8 cellular contexts compared by ENCODE assay signal in genomic region chr9:6049798-6050197, GRCh38. TPM values are rescaled to one million over a fixed set of nuclear protein-coding genes. Genes with fewer than 3 reads are reported as not detected.
DNase-seq lines count a peak whose midpoint lies in the region; ATAC-seq lines count a peak whose summit lies in the region.

No MANE protein-coding gene starts in this region.

- ATAC-seq in HG02938 (IDR thresholded peaks at IDR 0.05; ENCODE audit: unreplicated experiment) (peak; percentile 48), HG03280 (IDR thresholded peaks at IDR 0.05; ENCODE audit: unreplicated experiment) (no peak)

- DNase-seq in activated T-cell treated with anti-CD3 and anti-CD28 coated beads, Interleukin-2, amount 50 U/mL, for 48 hours: peak; percentile 48 to 56
- no peak for DNase-seq in activated T-cell treated with anti-CD3 and anti-CD28 coated beads, Interleukin-2, amount 50 U/mL, for 1 hour
- DNase-seq in UCSD-AML1 (lab: John Stamatoyannopoulos, UW; ENCODE audit: unreplicated experiment) (peak; percentile 48), iris pigment epithelial cell (ENCODE audit: low read depth) (peak; percentile 21), occipital lobe (lab: John Stamatoyannopoulos, UW) (no peak), kidney glomerular epithelial cell (lab: John Stamatoyannopoulos, UW) (no peak)

RNA-seq across cellular contexts. Expression of gene RANBP6, which starts 34.4 kb away (rescaled TPM):
- 69.4 TPM for total RNA-seq in occipital lobe

Comparison
In these comparisons a context has a peak if more than half of its experiments do, and no peak if none do; other contexts are left out.
1. DNase-seq: peak in activated T-cell treated with anti-CD3 and anti-CD28 coated beads, Interleukin-2, amount 50 U/mL, for 48 hours (2 of 2), UCSD-AML1 (single experiment) and iris pigment epithelial cell (single experiment); none in activated T-cell treated with anti-CD3 and anti-CD28 coated beads, Interleukin-2, amount 50 U/mL, for 1 hour (single experiment), occipital lobe (single experiment) and kidney glomerular epithelial cell (single experiment).